Comparison of ENCODE assay signal across 26 cellular contexts in the genomic region with DNA sequence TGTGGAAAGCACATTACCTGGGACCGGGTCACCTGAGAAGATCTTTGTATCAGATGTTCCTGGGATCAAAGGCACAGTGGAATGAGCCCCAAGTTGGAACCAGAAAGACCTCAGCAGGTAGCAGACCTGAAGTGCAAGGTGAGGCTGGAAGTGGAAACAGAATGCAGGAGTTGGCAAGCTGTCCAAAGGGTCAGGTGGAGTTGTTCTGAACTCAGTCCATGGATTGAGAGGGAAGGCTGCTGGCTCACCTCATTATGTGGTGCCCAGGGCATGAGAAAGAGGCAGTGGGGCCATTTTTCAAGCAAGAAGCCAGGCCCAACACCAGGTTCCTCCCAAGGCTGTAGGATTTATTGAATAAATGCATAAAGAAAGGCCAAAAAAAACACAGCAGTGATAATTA. TPM values are rescaled to one million over a fixed set of nuclear protein-coding genes. Genes with fewer than 3 reads are reported as not detected.
DNase-seq lines count a peak whose midpoint lies in the region; ATAC-seq, FAIRE-seq and TF ChIP-seq lines count a peak whose summit lies in the region.
"Had no signal": no experiment of that assay in that cellular context is flagged by ENCODE, and none has a peak within 500 bp of the region (broad histone marks: within the 10 kb centered on the region; RNA-seq: fewer than 3 reads in every experiment).

No MANE protein-coding gene starts in this region.

- no peak overlapping the region for H2AK5ac ChIP-seq in H9 (ENCODE audit: insufficient read length, low read length)
- H2AK5ac ChIP-seq in H1 (ENCODE audit: low read depth, low read length) = no peak overlapping the region
- H2AK5ac ChIP-seq in mesendoderm (ENCODE audit: low read length) = no peak overlapping the region

- H4K5ac ChIP-seq in H9 (ENCODE audit: insufficient read length, low read depth, low read length) = no peak overlapping the region
- H4K5ac ChIP-seq in H1 (ENCODE audit: insufficient read length, low read depth, low read length) = no peak overlapping the region
- H4K5ac ChIP-seq in mesendoderm (ENCODE audit: low read length) = no peak overlapping the region

- no peak overlapping the region for H3K56ac ChIP-seq in H9 (ENCODE audit: insufficient read length, low read depth, low read length)
- no peak overlapping the region for H3K56ac ChIP-seq in H1 (replicated peaks; ENCODE audit: insufficient read length, low read depth, low read length)
- H3K56ac ChIP-seq in mesendoderm (ENCODE audit: low read length) = no peak overlapping the region

- H3K4me3 Mint-ChIP-seq in H9 (no peak overlapping the region), osteocyte (ENCODE audit: unreplicated experiment) (no peak overlapping the region), Caco-2 (ENCODE audit: unreplicated experiment) (no peak overlapping the region)
- H3K4me3 Mint-ChIP-seq: CD14-positive monocyte; CD4-positive, alpha-beta T cell; CD8-positive, alpha-beta memory T cell; GM23338 had no signal

- peaks cover 21 to 31% of the 10 kb centered on the region in 2 experiments for H3K4me1 Mint-ChIP-seq in H9
- no peaks in the 10 kb centered on the region for H3K4me1 Mint-ChIP-seq in osteocyte (ENCODE audit: unreplicated experiment)
- H3K4me1 Mint-ChIP-seq in Caco-2 (ENCODE audit: low read depth, unreplicated experiment) = no peaks in the 10 kb centered on the region
- H3K4me1 Mint-ChIP-seq: CD8-positive, alpha-beta memory T cell had no signal

- H2BK120ac ChIP-seq in H9 (ENCODE audit: low read depth, low read length, poor library complexity, severe bottlenecking) (no peak overlapping the region), H1 (replicated peaks; ENCODE audit: low read depth, low read length) (no peak overlapping the region), mesendoderm (ENCODE audit: low read depth, low read length) (no peak overlapping the region)

- H2AFZ ChIP-seq in H9 (ENCODE audit: low read length) (no peak overlapping the region), H1 (ENCODE audit: low read length) (no peak overlapping the region)
- H2AFZ ChIP-seq: GM23338 had no signal

- no CpG with 5 or more reads among the region's 1 CpG for WGBS in H9 (ENCODE audit: extremely low coverage, insufficient read length, low lambda C conversion rate)
- WGBS in body of pancreas, 2 donors = 50 to 53% methylated on average over 1 of the region's 1 CpG
- WGBS in H1 (ENCODE audit: extremely low coverage in 1 of 2, insufficient coverage in 1 of 2, insufficient read length in 1 of 2, insufficient replicate concordance in 2 of 2, low coverage in 1 of 2, low lambda C conversion rate in 2 of 2, missing lambda C conversion rate in 1 of 2), 2 experiments = 91% methylated on average over 1 of the region's 1 CpG; no CpG with 5 or more reads in 1 of the 2 experiments
- WGBS in mesendoderm (ENCODE audit: extremely low coverage, insufficient coverage, low lambda C conversion rate) = no CpG with 5 or more reads among the region's 1 CpG

- H2BK15ac ChIP-seq in H9 (ENCODE audit: low read depth, low read length) (no peak overlapping the region), H1 (ENCODE audit: low read length) (0 out of 2 replicates have a peak overlapping the region, but pooled peaks have one; percentile 4), mesendoderm (replicated peaks; ENCODE audit: low read depth) (no peak overlapping the region)

- H2BK20ac ChIP-seq in H9 (ENCODE audit: low read depth, low read length, poor library complexity, severe bottlenecking) = no peak overlapping the region
- no peak overlapping the region for H2BK20ac ChIP-seq in H1 (ENCODE audit: low read length)

- no TSS peak for BruUV-seq in Caco-2 (replicated peaks; lab: Mats Ljungman, UMichigan)

- no peak overlapping the region for H3K23ac ChIP-seq in H9 (ENCODE audit: insufficient read length, low read depth, low read length)
- H3K23ac ChIP-seq in H1 (ENCODE audit: insufficient read length) = no peak overlapping the region
- no peak overlapping the region for H3K23ac ChIP-seq in mesendoderm (ENCODE audit: low read length)

- no peak for TF ChIP-seq RAD21 in H1 (IDR thresholded peaks at IDR 0.05 in 1 of 2, conservative IDR thresholded peaks at IDR 0.05 in 1 of 2; ENCODE audit: low read depth in 2 of 2, low read length in 2 of 2)

- H3K79me2 ChIP-seq in H9 (ENCODE audit: insufficient read depth, low read length) (no peaks in the 10 kb centered on the region), H1 (ENCODE audit: control insufficient read depth in 1 of 2, insufficient read depth in 2 of 2, low read length in 2 of 2) (no peaks in the 10 kb centered on the region; a peak in 1 of 4 replicates), mesendoderm (ENCODE audit: control insufficient read depth, insufficient read depth, low read length) (no peaks in the 10 kb centered on the region)

- H3K14ac ChIP-seq in H9 (ENCODE audit: insufficient read depth, low read length) (no peak overlapping the region), H1 (ENCODE audit: insufficient read length) (no peak overlapping the region)

- H3K36me3 ChIP-seq in body of pancreas (replicated peaks in 1 of 2; ENCODE audit: insufficient read depth in 1 of 2, low read depth in 2 of 2) (no peaks in the 10 kb centered on the region), H1 (ENCODE audit: control insufficient read depth in 2 of 4, insufficient read depth in 4 of 4, low read length in 3 of 4) (no peaks in the 10 kb centered on the region), mesendoderm (ENCODE audit: control insufficient read depth, insufficient read depth, low read length) (no peaks in the 10 kb centered on the region), Caco-2 (ENCODE audit: control insufficient read depth, insufficient read depth, low read length) (no peaks in the 10 kb centered on the region)
- H3K36me3 ChIP-seq: BE2C; BLaER1 treated with 17β-estradiol and CSF1 and Interleukin-3, amounts not matched to agents 10 nM and 100 nM had no signal

- H3K27me3 ChIP-seq in H9 (ENCODE audit: insufficient read depth, low read length) = no peaks in the 10 kb centered on the region
- no peaks in the 10 kb centered on the region for H3K27me3 ChIP-seq in body of pancreas
- no peaks in the 10 kb centered on the region for H3K27me3 ChIP-seq in H1 (replicated peaks in 1 of 4; ENCODE audit: control insufficient read depth in 3 of 4, extremely low read depth in 1 of 4, insufficient read depth in 3 of 4, low read length in 3 of 4)
- H3K27me3 ChIP-seq in mesendoderm (ENCODE audit: insufficient read depth, low read length, poor library complexity) = no peaks in the 10 kb centered on the region
- no peaks in the 10 kb centered on the region for H3K27me3 ChIP-seq in Caco-2 (replicated peaks; ENCODE audit: control insufficient read depth, insufficient read depth, low read length)
- H3K27me3 ChIP-seq: BE2C; BLaER1 treated with 17β-estradiol and CSF1 and Interleukin-3, amounts not matched to agents 10 nM and 100 nM had no signal

- intact Hi-C loops in body of pancreas (cut with DNase I) = no loop called here
- intact Hi-C loops in Caco-2 (cut with micrococcal nuclease; ENCODE audit: unreplicated experiment) = no loop called here

- TF ChIP-seq CTCF in H9 (conservative IDR thresholded peaks at IDR 0.05) (no peak), body of pancreas (IDR thresholded peaks at IDR 0.05) (no peak), H1 (IDR thresholded peaks at IDR 0.05; ENCODE audit: control extremely low read depth in 1 of 3, insufficient read depth in 1 of 3, low read depth in 1 of 3, low read length in 3 of 3) (no peak), osteocyte (IDR thresholded peaks at IDR 0.05) (no peak), Caco-2 (IDR thresholded peaks at IDR 0.05; ENCODE audit: insufficient read depth in 1 of 2, low read depth in 1 of 2, low read length in 1 of 2, severe bottlenecking in 1 of 2, unreplicated experiment in 1 of 2) (no peak)

- H4K8ac ChIP-seq in H9 (replicated peaks; ENCODE audit: insufficient read length, low read depth, low read length) (no peak overlapping the region), H1 (ENCODE audit: extremely low read depth, insufficient read depth, low read length) (no peak overlapping the region), mesendoderm (ENCODE audit: low read depth, low read length) (no peak overlapping the region)

- H3T11ph ChIP-seq in H9 (ENCODE audit: low read length) = no peak overlapping the region

- H3K9me3 Mint-ChIP-seq in H9 (peaks cover 6 to 10% of the 10 kb centered on the region in 2 experiments; a peak in 4 of 5 replicates), osteocyte (ENCODE audit: unreplicated experiment) (peaks cover 5% of the 10 kb centered on the region), Caco-2 (ENCODE audit: unreplicated experiment) (no peaks in the 10 kb centered on the region)
- H3K9me3 Mint-ChIP-seq: CD4-positive, alpha-beta T cell; CD8-positive, alpha-beta memory T cell had no signal

- no peaks in the 10 kb centered on the region for H3K9me3 ChIP-seq in H9 (ENCODE audit: control insufficient read depth, low read depth, low read length)
- H3K9me3 ChIP-seq in body of pancreas = no peaks in the 10 kb centered on the region
- no peaks in the 10 kb centered on the region for H3K9me3 ChIP-seq in H1 (ENCODE audit: insufficient read depth in 2 of 2, low read depth in 1 of 2, low read length in 1 of 2)
- no peaks in the 10 kb centered on the region for H3K9me3 ChIP-seq in Caco-2
- H3K9me3 ChIP-seq: BE2C; BLaER1 treated with 17β-estradiol and CSF1 and Interleukin-3, amounts not matched to agents 10 nM and 100 nM had no signal

- H3K27ac Mint-ChIP-seq in H9 (peak overlapping the region in 2 of 3 experiments; percentile 11 to 62; a peak in 3 of 7 replicates), osteocyte (ENCODE audit: unreplicated experiment) (no peak overlapping the region), Caco-2 (ENCODE audit: unreplicated experiment) (no peak overlapping the region)
- H3K27ac Mint-ChIP-seq: CD14-positive monocyte; CD4-positive, alpha-beta T cell; CD8-positive, alpha-beta memory T cell; GM23338 had no signal

- H3K23me2 ChIP-seq in H9 (ENCODE audit: insufficient read length, low read depth, low read length, poor library complexity, severe bottlenecking) (no peaks in the 10 kb centered on the region), H1 (ENCODE audit: low read depth, low read length) (no peaks in the 10 kb centered on the region)

- no peak for FAIRE-seq in H1 (lab: Jason Lieb, UNC)
- FAIRE-seq: A549, GM12891, GM18507, H54 had no signal

- CTCF ChIA-PET in H1 (lab: Charles Lee; ENCODE audit: partially characterized antibody) (no interaction called here), Caco-2 (lab: Charles Lee) (no interaction called here)

- H3K27ac ChIP-seq in H9 (ENCODE audit: insufficient read length, low read depth, low read length) (no peak overlapping the region), body of pancreas (peak overlapping the region in 3 of 4 donors; percentile 7 to 22 (median 8)), H1 (ENCODE audit: low read depth, low read length) (no peak overlapping the region), mesendoderm (ENCODE audit: low read depth, low read length) (no peak overlapping the region)
- H3K27ac ChIP-seq: A549; BLaER1 treated with 17β-estradiol and CSF1 and Interleukin-3, amounts not matched to agents 10 nM and 100 nM had no signal

- no peak for TF ChIP-seq EP300 in H1 (IDR thresholded peaks at IDR 0.05; ENCODE audit: borderline replicate concordance in 1 of 2, low read depth in 2 of 2, low read length in 2 of 2)

- H3K4me1 ChIP-seq in H9 (ENCODE audit: insufficient read depth, low read length) = peaks cover 4% of the 10 kb centered on the region; the same call in 1 of the 2 replicates
- peaks cover 30% of the 10 kb centered on the region for H3K4me1 ChIP-seq in body of pancreas
- H3K4me1 ChIP-seq in H1 (replicated peaks in 1 of 4; ENCODE audit: control insufficient read depth in 3 of 4, insufficient read depth in 4 of 4, low read length in 3 of 4) = peaks cover 0 to 5% (median 3%) of the 10 kb centered on the region in 4 experiments; a peak in 5 of 7 replicates
- H3K4me1 ChIP-seq in mesendoderm (ENCODE audit: control insufficient read depth, low read depth, low read length) = no peaks in the 10 kb centered on the region
- H3K4me1 ChIP-seq in Caco-2 = no peaks in the 10 kb centered on the region
- H3K4me1 ChIP-seq: A549; BE2C; BLaER1 treated with 17β-estradiol and CSF1 and Interleukin-3, amounts not matched to agents 10 nM and 100 nM had no signal

- H3K18ac ChIP-seq in H9 (ENCODE audit: insufficient read length, low read depth, low read length) (no peak overlapping the region), H1 (ENCODE audit: extremely low read depth, low read length) (no peak overlapping the region), mesendoderm (ENCODE audit: low read length) (no peak overlapping the region)

- H3K9ac ChIP-seq in H9 (ENCODE audit: extremely low read depth, insufficient read length, low read length) (no peak overlapping the region), H1 (replicated peaks in 1 of 4; ENCODE audit: extremely low read depth in 1 of 4, low read depth in 3 of 4, low read length in 3 of 4) (no peak overlapping the region), mesendoderm (ENCODE audit: low read length) (no peak overlapping the region)
- H3K9ac ChIP-seq: BLaER1 treated with 17β-estradiol and CSF1 and Interleukin-3, amounts not matched to agents 10 nM and 100 nM had no signal

- H3K4ac ChIP-seq in H9 (ENCODE audit: low read depth, low read length) (no peak overlapping the region), H1 (replicated peaks; ENCODE audit: insufficient read length, low read depth, low read length) (no peak overlapping the region), mesendoderm (ENCODE audit: low read depth, low read length) (no peak overlapping the region)

- H4K91ac ChIP-seq in H9 (ENCODE audit: insufficient read length, low read depth, low read length) = no peak overlapping the region
- no peak overlapping the region for H4K91ac ChIP-seq in H1 (replicated peaks; ENCODE audit: insufficient read length, low read length)

- H3K79me1 ChIP-seq in H9 (ENCODE audit: insufficient read depth, low read depth, low read length, poor library complexity, severe bottlenecking) = no peaks in the 10 kb centered on the region
- no peaks in the 10 kb centered on the region for H3K79me1 ChIP-seq in H1 (ENCODE audit: low read depth, low read length)
- no peaks in the 10 kb centered on the region for H3K79me1 ChIP-seq in mesendoderm (ENCODE audit: low read length)

- POLR2A ChIA-PET in H1 (lab: Charles Lee; ENCODE audit: partially characterized antibody) (no interaction called here), Caco-2 (lab: Charles Lee) (no interaction called here)

- peaks cover 6 to 13% (median 12%) of the 10 kb centered on the region in 3 experiments for H3K36me3 Mint-ChIP-seq in H9 (ENCODE audit: insufficient read depth in 1 of 3, low read depth in 3 of 3)
- H3K36me3 Mint-ChIP-seq in osteocyte (ENCODE audit: unreplicated experiment) = no peaks in the 10 kb centered on the region
- H3K36me3 Mint-ChIP-seq in Caco-2 (ENCODE audit: insufficient read depth, unreplicated experiment) = peaks cover 6% of the 10 kb centered on the region
- H3K36me3 Mint-ChIP-seq: CD14-positive monocyte; CD8-positive, alpha-beta memory T cell had no signal

- H3K27me3 Mint-ChIP-seq in H9 (ENCODE audit: low read depth) = peaks cover 6% of the 10 kb centered on the region
- H3K27me3 Mint-ChIP-seq in osteocyte (ENCODE audit: unreplicated experiment) = peaks cover 26% of the 10 kb centered on the region
- H3K27me3 Mint-ChIP-seq in Caco-2 (ENCODE audit: insufficient read depth, unreplicated experiment) = peaks cover 2% of the 10 kb centered on the region

- DNase-seq in H9 (no peak), body of pancreas (peak in 3 of 4 donors; percentile 25 to 61 (median 38)), H1 (ENCODE audit: low read depth in 1 of 2, low spot score in 2 of 2) (no peak), osteocyte (ENCODE audit: extremely low spot score, unreplicated experiment) (peak; percentile 44), D341Med (ENCODE audit: low spot score) (no peak), mesendoderm (no peak), Caco-2 (no peak), DMS79 (lab: John Stamatoyannopoulos, UW) (no peak)
- DNase-seq: 8988T; ACHN; AML-193; BE2C; Calu3; CD4-positive, alpha-beta T cell; CD8-positive, alpha-beta memory T cell; DMS153; EL; GF-D8; HCEC 1CT had no signal

- peak; percentile 49 for ATAC-seq in body of pancreas

- H3K4me2 ChIP-seq in H9 (ENCODE audit: insufficient read depth, insufficient read length, low read length) = no peak overlapping the region
- no peak overlapping the region for H3K4me2 ChIP-seq in H1 (ENCODE audit: insufficient read depth in 1 of 2, low read depth in 2 of 2, low read length in 2 of 2)
- no peak overlapping the region for H3K4me2 ChIP-seq in mesendoderm (ENCODE audit: low read length)
- H3K4me2 ChIP-seq: A549; BLaER1 treated with 17β-estradiol and CSF1 and Interleukin-3, amounts not matched to agents 10 nM and 100 nM; GM23338 had no signal

- TF ChIP-seq POLR2A in body of pancreas (IDR thresholded peaks at IDR 0.05) = no peak
- TF ChIP-seq POLR2A in H1 (IDR thresholded peaks at IDR 0.05; ENCODE audit: control extremely low read depth in 1 of 2, low read depth in 2 of 2, low read length in 2 of 2) = no peak

- no peaks in the 10 kb centered on the region for H4K20me1 ChIP-seq in H9 (ENCODE audit: control insufficient read depth, insufficient read depth, insufficient read length)
- no peaks in the 10 kb centered on the region for H4K20me1 ChIP-seq in H1 (replicated peaks in 1 of 2; ENCODE audit: control insufficient read depth in 1 of 2, insufficient read depth in 2 of 2, low read length in 2 of 2)
- H4K20me1 ChIP-seq: BLaER1 treated with 17β-estradiol and CSF1 and Interleukin-3, amounts not matched to agents 10 nM and 100 nM had no signal

- H3K4me3 ChIP-seq in body of pancreas (no peak overlapping the region), H1 (ENCODE audit: extremely low read depth in 1 of 4, insufficient read depth in 2 of 4, low read depth in 3 of 4, low read length in 4 of 4) (no peak overlapping the region), mesendoderm (ENCODE audit: low read length) (no peak overlapping the region), Caco-2 (ENCODE audit: low read depth, low read length) (no peak overlapping the region)
- H3K4me3 ChIP-seq: A549; BLaER1 treated with 17β-estradiol and CSF1 and Interleukin-3, amounts not matched to agents 10 nM and 100 nM; GM23338 had no signal

- H2BK12ac ChIP-seq in H9 (ENCODE audit: insufficient read length, low read depth, low read length) = no peak overlapping the region
- no peak overlapping the region for H2BK12ac ChIP-seq in H1 (ENCODE audit: low read depth, low read length)

- no peak overlapping the region for H2BK5ac ChIP-seq in H9 (ENCODE audit: insufficient read length, low read length)
- H2BK5ac ChIP-seq in H1 (ENCODE audit: low read depth, low read length) = no peak overlapping the region
- no peak overlapping the region for H2BK5ac ChIP-seq in mesendoderm (ENCODE audit: low read length)

RNA-seq across cellular contexts. Expression of a gene that starts 49.3 kb away (rescaled TPM):
- total RNA-seq in H9 (2021) (0.55 and 0.81 TPM in 2 replicates), body of pancreas (1 to 10 TPM in 1 of 2 donors, under 1 TPM in 1; 0.66 to 9.1 TPM), osteocyte (not detected in 2 replicates), Caco-2 (2022) (0.27 and 0.28 TPM in 2 replicates)
- 1.7 and 2.6 TPM in 2 replicates for total RNA-seq in H1 (2021; fragmentation: NEBNext Ultra II Directional; extraction: Animal tissue kit (Norgen Biotek cat#: 25700))
- polyA plus RNA-seq in H1 (2011; rRNA removed) = 2.5 and 2.6 TPM in 2 replicates
- polyA plus RNA-seq in H1 (2011; cell fraction: cytosol; rRNA removed) = 2.4 TPM
- polyA plus RNA-seq in H1 (2011; cell fraction: nucleus; rRNA removed) = 3.4 TPM
- polyA plus RNA-seq in H1 (2012, experiment 1 of 2) = 2.4 to 3.6 TPM (median 3.2 TPM) in 4 replicates
- 3.1 TPM for polyA plus RNA-seq in H1 (2012, experiment 2 of 2)
- 2.0 TPM for polyA plus RNA-seq in H1 (2013, experiment 1 of 2)
- polyA plus RNA-seq in H1 (2013, experiment 2 of 2) = 2.1 TPM
- 2.2 and 2.4 TPM in 2 replicates for polyA minus RNA-seq in H1 (2011; rRNA and poly(A)+ RNA removed)
- 2.8 TPM for polyA minus RNA-seq in H1 (2011; cell fraction: cytosol; rRNA and poly(A)+ RNA removed)
- polyA minus RNA-seq in H1 (2011; cell fraction: nucleus; rRNA and poly(A)+ RNA removed) = 1.4 TPM
- 0.25 TPM for polyA plus RNA-seq in mesendoderm (2013, experiment 1 of 2)
- 0.32 TPM for polyA plus RNA-seq in mesendoderm (2013, experiment 2 of 2)
- total RNA-seq: Calu3; CD4-positive, alpha-beta T cell had no signal
- polyA plus RNA-seq: CD14-positive monocyte; CD8-positive, alpha-beta memory T cell had no signal

Comparison
In these comparisons a context has a peak if more than half of its experiments do, and no peak if none do; other contexts are left out.
1. DNase-seq: peak in body of pancreas (3 of 4) and osteocyte (single experiment); none in H9 (single experiment), H1 (0 of 2), D341Med (single experiment), mesendoderm (single experiment), Caco-2 (0 of 2) and DMS79 (single experiment).
2. H3K27ac ChIP-seq: peak in body of pancreas (3 of 4); none in H9 (single experiment), H1 (single experiment) and mesendoderm (single experiment).
3. H3K27ac Mint-ChIP-seq: peak in H9 (2 of 3); none in osteocyte (single experiment) and Caco-2 (single experiment).